In genomic region chr4:152983774-152984411, GRCh38 we compare ENCODE assay signal across 10 cellular contexts. TPM values are rescaled to one million over a fixed set of nuclear protein-coding genes. Genes with fewer than 3 reads are reported as not detected.
DNase-seq lines count a peak whose midpoint lies in the region; ATAC-seq, FAIRE-seq and TF ChIP-seq lines count a peak whose summit lies in the region.
"Had no signal": no experiment of that assay in that cellular context is flagged by ENCODE, and none has a peak within 500 bp of the region (broad histone marks: within the 10 kb centered on the region; RNA-seq: fewer than 3 reads in every experiment).

No MANE protein-coding gene starts in this region.

- TF ChIP-seq RAD21 in A549 (conservative IDR thresholded peaks at IDR 0.05 in 1 of 2, IDR thresholded peaks at IDR 0.05 in 1 of 2), result no peak

- H3K9ac ChIP-seq in neuronal stem cell (ENCODE audit: low read depth, low read length, poor library complexity), result no peak overlapping the region

- intact Hi-C loops in ovary (cut with DNase I), result no loop called here

- TF ChIP-seq POLR2A in A549 (IDR thresholded peaks at IDR 0.05; ENCODE audit: low read length) (no peak), ovary (IDR thresholded peaks at IDR 0.05) (no peak)

- H3K4me3 ChIP-seq in A549 (no peak overlapping the region), ovary (no peak overlapping the region), neuronal stem cell (ENCODE audit: low read length in 2 of 2) (no peak overlapping the region)

- no peak overlapping the region for H3K23ac ChIP-seq in neuronal stem cell (ENCODE audit: low read depth, low read length, poor library complexity)

- POLR2A ChIA-PET in A549 (lab: Yijun Ruan, JAX), result no interaction called here

- no peaks in the 10 kb centered on the region for H3K79me1 ChIP-seq in neuronal stem cell (ENCODE audit: low read depth, low read length)

- TF ChIP-seq CTCF in A549 (IDR thresholded peaks at IDR 0.05), result no peak
- no peak for TF ChIP-seq CTCF in ovary (IDR thresholded peaks at IDR 0.05)

- H3K36me3 ChIP-seq in ovary (no peaks in the 10 kb centered on the region), neuronal stem cell (replicated peaks in 1 of 2; ENCODE audit: control insufficient read depth in 2 of 2, insufficient read depth in 2 of 2, low read length in 2 of 2) (no peaks in the 10 kb centered on the region)

- no peak overlapping the region for H3K4ac ChIP-seq in neuronal stem cell (ENCODE audit: low read length)

- no peaks in the 10 kb centered on the region for H3K9me3 ChIP-seq in A549
- no peaks in the 10 kb centered on the region for H3K9me3 ChIP-seq in ovary
- H3K9me3 ChIP-seq in neuronal stem cell (replicated peaks in 1 of 2; ENCODE audit: control insufficient read depth in 2 of 2, insufficient read depth in 1 of 2, low read depth in 1 of 2, low read length in 2 of 2), result no peaks in the 10 kb centered on the region

- H3K4me1 ChIP-seq in A549, result peaks cover 8% of the 10 kb centered on the region; the same call in 1 of the 3 replicates
- no peaks in the 10 kb centered on the region for H3K4me1 ChIP-seq in ovary (ENCODE audit: insufficient read depth)
- peaks cover 6 to 14% of the 10 kb centered on the region in 2 donors for H3K4me1 ChIP-seq in neuronal stem cell (ENCODE audit: control insufficient read depth in 2 of 2, insufficient read depth in 1 of 2, low read depth in 1 of 2, low read length in 2 of 2)

- TF ChIP-seq EP300 in A549 (IDR thresholded peaks at IDR 0.05), result no peak
- no peak for TF ChIP-seq EP300 in ovary (IDR thresholded peaks at IDR 0.05)

- no peak overlapping the region for H3K4me2 ChIP-seq in A549
- H3K4me2 ChIP-seq in neuronal stem cell (ENCODE audit: insufficient read depth, low read length, poor library complexity, severe bottlenecking), result no peak overlapping the region

- CTCF ChIA-PET in A549 (lab: Yijun Ruan, JAX), result interaction anchor here (1.2 to 2.3 kb wide), 4 partner anchors 13 to 144 kb away, joined by 3 to 9 read pairs (median 4); no protein-coding TSS in a partner anchor

- no peak overlapping the region for H3K18ac ChIP-seq in neuronal stem cell (ENCODE audit: low read length)

- FAIRE-seq in A549 (lab: Jason Lieb, UNC), result no peak

- H3K14ac ChIP-seq in neuronal stem cell (ENCODE audit: low read length), result no peak overlapping the region

- DNase-seq in A549 (ENCODE audit: low read depth in 1 of 2, low spot score in 1 of 2) (peak in 1 of 2 experiments; percentile 20), HS-5 (ENCODE audit: low read depth) (peak; percentile 43), astrocyte of the hippocampus (ENCODE audit: low read depth, low spot score) (peak; percentile 92), iris pigment epithelial cell (ENCODE audit: low read depth) (peak; percentile 68), ovary (no peak), neuronal stem cell (ENCODE audit: low spot score) (no peak), NCI-H2029 treated with DMSO at 0.1 percent for 48 hours (lab: John Stamatoyannopoulos, UW) (no peak)
- no peak for DNase-seq in stimulated activated CD4-positive, alpha-beta T cell treated with anti-CD3 and anti-CD28 coated beads, Interleukin-4, amount 100 ng/mL, for 4 hours
- DNase-seq: activated CD4-positive, alpha-beta memory T cell treated with anti-CD3 and anti-CD28 coated beads, Interleukin-2, amount 10 ng/mL, durations not matched to agents 7 days and 5 days had no signal

- no peak overlapping the region for H2AK5ac ChIP-seq in neuronal stem cell (ENCODE audit: low read depth, low read length)

- peak; percentile 43 to 71; a peak in 3 of 6 replicates for ATAC-seq in A549

- H2AFZ ChIP-seq in neuronal stem cell (ENCODE audit: low read length), result no peak overlapping the region

- H2BK12ac ChIP-seq in neuronal stem cell (ENCODE audit: low read length), result no peak overlapping the region

- no peak overlapping the region for H2BK5ac ChIP-seq in neuronal stem cell (ENCODE audit: low read length)

- H4K8ac ChIP-seq in neuronal stem cell (ENCODE audit: low read depth, low read length), result no peak overlapping the region

- H3K27me3 ChIP-seq in ovary, result no peaks in the 10 kb centered on the region
- peaks cover 0 to 11% (median 0%) of the 10 kb centered on the region in 3 experiments for H3K27me3 ChIP-seq in neuronal stem cell (ENCODE audit: control insufficient read depth in 3 of 3, insufficient read depth in 3 of 3, low read depth in 1 of 3, low read length in 3 of 3)

- H2BK15ac ChIP-seq in neuronal stem cell (ENCODE audit: low read length), result no peak overlapping the region

- 47% methylated on average over 6 of the region's 6 CpGs for WGBS in A549 (ENCODE audit: missing lambda C conversion rate)
- WGBS in ovary, 3 donors, result 69 to 74% (median 71%) methylated on average over 6 of the region's 6 CpGs
- WGBS in neuronal stem cell (ENCODE audit: extremely low coverage in 2 of 2, insufficient read length in 2 of 2, insufficient replicate concordance in 1 of 2), 2 donors, result no CpG with 5 or more reads among the region's 6 CpGs

- H3K27ac ChIP-seq in A549 (no peak overlapping the region), ovary (no peak overlapping the region), neuronal stem cell (replicated peaks; ENCODE audit: low read length) (no peak overlapping the region)
- H3K27ac ChIP-seq: HL-60 had no signal

- no peak overlapping the region for H4K91ac ChIP-seq in neuronal stem cell (ENCODE audit: low read depth, low read length, poor library complexity)

- no peak overlapping the region for H2BK120ac ChIP-seq in neuronal stem cell (ENCODE audit: low read depth, low read length)

TF ChIP-seq in A549, 52 proteins besides CTCF, POLR2A, EP300 and RAD21:
- TF ChIP-seq JUNB (IDR thresholded peaks at IDR 0.05), result no peak
- peak; percentile 38 for TF ChIP-seq MAFK (IDR thresholded peaks at IDR 0.05; ENCODE audit: partially characterized antibody)
- TF ChIP-seq MAZ (IDR thresholded peaks at IDR 0.05; ENCODE audit: borderline replicate concordance, low read depth, low read length), result no peak

RNA-seq across cellular contexts. Expression of gene FHDC1, which starts 47.8 kb away (rescaled TPM):
- polyA plus RNA-seq in A549 (2011; rRNA removed) (0.08 and 0.13 TPM in 2 replicates), A549 (2017; fragmentation: RNase III; extraction: RNeasy Plus Mini Kit Qiagen cat#74134 plus additional on column Dnase treatment) (0.31 to 0.32 TPM (median 0.31 TPM) in 3 replicates), ovary (1 to 10 TPM in 1 of 2 donors, under 1 TPM in 1; 0.91 to 4.0 TPM)
- polyA plus RNA-seq in A549 (2012; cell fraction: cytosol; rRNA removed), result 0.07 and 0.09 TPM in 2 replicates
- 0.23 and 0.38 TPM in 2 replicates for polyA plus RNA-seq in A549 (2012; cell fraction: nucleus; rRNA removed)
- 0.08 and 0.10 TPM in 2 replicates for polyA minus RNA-seq in A549 (2011; rRNA and poly(A)+ RNA removed)
- 1 to 10 TPM in 3 of 7 donors, under 1 TPM in 4; 0.30 to 2.0 (median 0.64) TPM for total RNA-seq in ovary
- polyA plus RNA-seq in neuronal stem cell (2013, experiment 1 of 2), result 2.0 TPM
- 1.9 TPM for polyA plus RNA-seq in neuronal stem cell (2013, experiment 2 of 2)

Comparison
In these comparisons a context has a peak if more than half of its experiments do, and no peak if none do; other contexts are left out.
1. DNase-seq: peak in HS-5 (single experiment), astrocyte of the hippocampus (single experiment) and iris pigment epithelial cell (single experiment); none in ovary (0 of 5), neuronal stem cell (single experiment), stimulated activated CD4-positive, alpha-beta T cell treated with anti-CD3 and anti-CD28 coated beads, Interleukin-4, amount 100 ng/mL, for 4 hours (0 of 2) and NCI-H2029 treated with DMSO at 0.1 percent for 48 hours (single experiment).